In the genomic region with DNA sequence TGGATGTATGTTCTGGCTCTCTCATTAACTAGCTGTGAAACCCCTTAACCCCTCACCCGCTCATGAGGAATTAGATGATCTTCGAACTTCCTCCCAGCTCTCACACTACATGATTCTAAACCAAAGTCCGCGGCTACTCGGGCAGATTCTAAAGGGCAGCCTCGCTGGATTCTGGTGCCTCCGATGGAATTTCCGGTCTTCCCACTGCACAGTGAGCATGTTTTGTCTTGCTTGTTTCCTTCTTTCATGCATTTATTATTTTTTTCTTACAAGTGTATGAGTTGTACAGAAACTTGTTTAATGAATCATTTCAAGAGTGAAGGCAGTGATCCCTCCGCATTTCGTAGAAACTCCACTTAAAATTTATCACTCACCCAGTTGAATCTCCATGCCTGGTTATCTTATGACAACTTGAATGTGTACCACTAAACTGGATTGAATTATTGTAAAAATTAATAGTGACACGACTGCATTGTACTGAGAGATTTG, we compare ENCODE assay signal across 1 cellular context.
TF ChIP-seq lines count a peak whose summit lies in the region.

No MANE protein-coding gene starts in this region.

TF ChIP-seq in HepG2, 621 proteins besides CTCF, POLR2A, EP300 and RAD21 (continued from another document):
- TF ChIP-seq, protein P1, sequence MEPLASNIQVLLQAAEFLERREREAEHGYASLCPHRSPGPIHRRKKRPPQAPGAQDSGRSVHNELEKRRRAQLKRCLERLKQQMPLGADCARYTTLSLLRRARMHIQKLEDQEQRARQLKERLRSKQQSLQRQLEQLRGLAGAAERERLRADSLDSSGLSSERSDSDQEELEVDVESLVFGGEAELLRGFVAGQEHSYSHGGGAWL (CRISPR knock-in tag; IDR thresholded peaks at IDR 0.05), result no peak
- TF ChIP-seq EED (CRISPR knock-in tag; IDR thresholded peaks at IDR 0.05) (no peak), IRF2 (CRISPR knock-in tag; IDR thresholded peaks at IDR 0.05) (peak; percentile 55; the same call in 1 of the 2 replicates), GABPB1 (CRISPR knock-in tag; IDR thresholded peaks at IDR 0.05) (peak; percentile 58; the same call in 1 of the 2 replicates), FOXJ3 (CRISPR knock-in tag; IDR thresholded peaks at IDR 0.05; ENCODE audit: borderline replicate concordance) (0 out of 2 replicates have a peak, but pooled peaks have one; percentile 12), BHLHE40 (IDR thresholded peaks at IDR 0.05; ENCODE audit: low read length) (no peak), KDM3A (CRISPR knock-in tag; IDR thresholded peaks at IDR 0.05; ENCODE audit: low read depth) (no peak), HNF4G (IDR thresholded peaks at IDR 0.05; ENCODE audit: borderline replicate concordance, low read depth, low read length) (peak; percentile 95), HNF4G (CRISPR knock-in tag; IDR thresholded peaks at IDR 0.05; ENCODE audit: borderline replicate concordance, low read depth) (peak; percentile 88; the same call in 1 of the 2 replicates), MLX (CRISPR knock-in tag; IDR thresholded peaks at IDR 0.05) (peak; percentile 67), KMT2A (CRISPR knock-in tag; IDR thresholded peaks at IDR 0.05) (0 out of 2 replicates have a peak, but pooled peaks have one; percentile 40), ESRRA (CRISPR knock-in tag; IDR thresholded peaks at IDR 0.05; ENCODE audit: low read depth) (peak; percentile 66; the same call in 1 of the 2 replicates), ZFP37 (CRISPR knock-in tag; IDR thresholded peaks at IDR 0.05; ENCODE audit: borderline replicate concordance) (0 out of 2 replicates have a peak, but pooled peaks have one; percentile 47), ZNF205 (CRISPR knock-in tag; IDR thresholded peaks at IDR 0.05) (no peak), ZNF564 (CRISPR knock-in tag; IDR thresholded peaks at IDR 0.05) (no peak), FOXM1 (CRISPR knock-in tag; IDR thresholded peaks at IDR 0.05) (no peak), MED1 (CRISPR knock-in tag; IDR thresholded peaks at IDR 0.05) (peak; percentile 86), ZNF792 (CRISPR knock-in tag; IDR thresholded peaks at IDR 0.05) (0 out of 2 replicates have a peak, but pooled peaks have one; percentile 70), GFI1 (CRISPR knock-in tag; IDR thresholded peaks at IDR 0.05; ENCODE audit: borderline replicate concordance) (peak; percentile 46; the same call in 1 of the 2 replicates), THAP8 (CRISPR knock-in tag; IDR thresholded peaks at IDR 0.05; ENCODE audit: borderline replicate concordance) (no peak), CCAR2 (optimal IDR thresholded peaks at IDR 0.05; ENCODE audit: low read depth, low read length) (no peak), ZNF674 (CRISPR knock-in tag; IDR thresholded peaks at IDR 0.05; ENCODE audit: low read depth) (no peak), SOX6 (IDR thresholded peaks at IDR 0.05) (no peak), SOX6 (CRISPR knock-in tag; IDR thresholded peaks at IDR 0.05) (peak; percentile 37; the same call in 1 of the 2 replicates), PCBP1 (IDR thresholded peaks at IDR 0.05; ENCODE audit: borderline replicate concordance, low read depth, low read length) (no peak), GATAD2A (CRISPR knock-in tag; IDR thresholded peaks at IDR 0.05) (peak; percentile 77), NCOA2 (CRISPR knock-in tag; IDR thresholded peaks at IDR 0.05) (peak; percentile 72), ZNF124 (CRISPR knock-in tag; IDR thresholded peaks at IDR 0.05) (peak; percentile 55; the same call in 1 of the 2 replicates), MED8 (CRISPR knock-in tag; IDR thresholded peaks at IDR 0.05; ENCODE audit: insufficient replicate concordance) (no peak), CAMTA2 (CRISPR knock-in tag; IDR thresholded peaks at IDR 0.05; ENCODE audit: borderline replicate concordance) (no peak), SP2 (CRISPR knock-in tag; IDR thresholded peaks at IDR 0.05) (no peak), ZNF33B (CRISPR knock-in tag; IDR thresholded peaks at IDR 0.05) (no peak), SIN3B (IDR thresholded peaks at IDR 0.05; ENCODE audit: low read length) (no peak), NCOR1 (IDR thresholded peaks at IDR 0.05; ENCODE audit: borderline replicate concordance, low read length) (peak; percentile 77), ZNF331 (CRISPR knock-in tag; IDR thresholded peaks at IDR 0.05) (no peak; the same call in 1 of the 2 replicates), ZNF841 (CRISPR knock-in tag; IDR thresholded peaks at IDR 0.05; ENCODE audit: borderline replicate concordance) (no peak), SOX5 (CRISPR knock-in tag; IDR thresholded peaks at IDR 0.05; ENCODE audit: borderline replicate concordance) (peak; percentile 78; the same call in 1 of the 2 replicates), ZNF232 (CRISPR knock-in tag; IDR thresholded peaks at IDR 0.05; ENCODE audit: borderline replicate concordance) (0 out of 2 replicates have a peak, but pooled peaks have one; percentile 19), ZNF383 (CRISPR knock-in tag; IDR thresholded peaks at IDR 0.05; ENCODE audit: borderline replicate concordance) (no peak), ZNF296 (CRISPR knock-in tag; conservative IDR thresholded peaks at IDR 0.05) (no peak), RBAK (CRISPR knock-in tag; IDR thresholded peaks at IDR 0.05) (peak; percentile 25; the same call in 1 of the 2 replicates)
- TF ChIP-seq, protein P2, sequence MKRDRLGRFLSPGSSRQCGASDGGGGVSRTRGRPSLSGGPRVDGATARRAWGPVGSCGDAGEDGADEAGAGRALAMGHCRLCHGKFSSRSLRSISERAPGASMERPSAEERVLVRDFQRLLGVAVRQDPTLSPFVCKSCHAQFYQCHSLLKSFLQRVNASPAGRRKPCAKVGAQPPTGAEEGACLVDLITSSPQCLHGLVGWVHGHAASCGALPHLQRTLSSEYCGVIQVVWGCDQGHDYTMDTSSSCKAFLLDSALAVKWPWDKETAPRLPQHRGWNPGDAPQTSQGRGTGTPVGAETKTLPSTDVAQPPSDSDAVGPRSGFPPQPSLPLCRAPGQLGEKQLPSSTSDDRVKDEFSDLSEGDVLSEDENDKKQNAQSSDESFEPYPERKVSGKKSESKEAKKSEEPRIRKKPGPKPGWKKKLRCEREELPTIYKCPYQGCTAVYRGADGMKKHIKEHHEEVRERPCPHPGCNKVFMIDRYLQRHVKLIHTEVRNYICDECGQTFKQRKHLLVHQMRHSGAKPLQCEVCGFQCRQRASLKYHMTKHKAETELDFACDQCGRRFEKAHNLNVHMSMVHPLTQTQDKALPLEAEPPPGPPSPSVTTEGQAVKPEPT (CRISPR knock-in tag; IDR thresholded peaks at IDR 0.05; ENCODE audit: low read depth), result no peak
- TF ChIP-seq, protein P3, sequence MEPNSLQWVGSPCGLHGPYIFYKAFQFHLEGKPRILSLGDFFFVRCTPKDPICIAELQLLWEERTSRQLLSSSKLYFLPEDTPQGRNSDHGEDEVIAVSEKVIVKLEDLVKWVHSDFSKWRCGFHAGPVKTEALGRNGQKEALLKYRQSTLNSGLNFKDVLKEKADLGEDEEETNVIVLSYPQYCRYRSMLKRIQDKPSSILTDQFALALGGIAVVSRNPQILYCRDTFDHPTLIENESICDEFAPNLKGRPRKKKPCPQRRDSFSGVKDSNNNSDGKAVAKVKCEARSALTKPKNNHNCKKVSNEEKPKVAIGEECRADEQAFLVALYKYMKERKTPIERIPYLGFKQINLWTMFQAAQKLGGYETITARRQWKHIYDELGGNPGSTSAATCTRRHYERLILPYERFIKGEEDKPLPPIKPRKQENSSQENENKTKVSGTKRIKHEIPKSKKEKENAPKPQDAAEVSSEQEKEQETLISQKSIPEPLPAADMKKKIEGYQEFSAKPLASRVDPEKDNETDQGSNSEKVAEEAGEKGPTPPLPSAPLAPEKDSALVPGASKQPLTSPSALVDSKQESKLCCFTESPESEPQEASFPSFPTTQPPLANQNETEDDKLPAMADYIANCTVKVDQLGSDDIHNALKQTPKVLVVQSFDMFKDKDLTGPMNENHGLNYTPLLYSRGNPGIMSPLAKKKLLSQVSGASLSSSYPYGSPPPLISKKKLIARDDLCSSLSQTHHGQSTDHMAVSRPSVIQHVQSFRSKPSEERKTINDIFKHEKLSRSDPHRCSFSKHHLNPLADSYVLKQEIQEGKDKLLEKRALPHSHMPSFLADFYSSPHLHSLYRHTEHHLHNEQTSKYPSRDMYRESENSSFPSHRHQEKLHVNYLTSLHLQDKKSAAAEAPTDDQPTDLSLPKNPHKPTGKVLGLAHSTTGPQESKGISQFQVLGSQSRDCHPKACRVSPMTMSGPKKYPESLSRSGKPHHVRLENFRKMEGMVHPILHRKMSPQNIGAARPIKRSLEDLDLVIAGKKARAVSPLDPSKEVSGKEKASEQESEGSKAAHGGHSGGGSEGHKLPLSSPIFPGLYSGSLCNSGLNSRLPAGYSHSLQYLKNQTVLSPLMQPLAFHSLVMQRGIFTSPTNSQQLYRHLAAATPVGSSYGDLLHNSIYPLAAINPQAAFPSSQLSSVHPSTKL (CRISPR knock-in tag; IDR thresholded peaks at IDR 0.05), result peak; percentile 83
- TF ChIP-seq, protein P4, sequence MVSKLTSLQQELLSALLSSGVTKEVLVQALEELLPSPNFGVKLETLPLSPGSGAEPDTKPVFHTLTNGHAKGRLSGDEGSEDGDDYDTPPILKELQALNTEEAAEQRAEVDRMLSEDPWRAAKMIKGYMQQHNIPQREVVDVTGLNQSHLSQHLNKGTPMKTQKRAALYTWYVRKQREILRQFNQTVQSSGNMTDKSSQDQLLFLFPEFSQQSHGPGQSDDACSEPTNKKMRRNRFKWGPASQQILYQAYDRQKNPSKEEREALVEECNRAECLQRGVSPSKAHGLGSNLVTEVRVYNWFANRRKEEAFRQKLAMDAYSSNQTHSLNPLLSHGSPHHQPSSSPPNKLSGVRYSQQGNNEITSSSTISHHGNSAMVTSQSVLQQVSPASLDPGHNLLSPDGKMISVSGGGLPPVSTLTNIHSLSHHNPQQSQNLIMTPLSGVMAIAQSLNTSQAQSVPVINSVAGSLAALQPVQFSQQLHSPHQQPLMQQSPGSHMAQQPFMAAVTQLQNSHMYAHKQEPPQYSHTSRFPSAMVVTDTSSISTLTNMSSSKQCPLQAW (CRISPR knock-in tag; IDR thresholded peaks at IDR 0.05), result peak; percentile 52; the same call in 1 of the 2 replicates
- TF ChIP-seq, protein P5, sequence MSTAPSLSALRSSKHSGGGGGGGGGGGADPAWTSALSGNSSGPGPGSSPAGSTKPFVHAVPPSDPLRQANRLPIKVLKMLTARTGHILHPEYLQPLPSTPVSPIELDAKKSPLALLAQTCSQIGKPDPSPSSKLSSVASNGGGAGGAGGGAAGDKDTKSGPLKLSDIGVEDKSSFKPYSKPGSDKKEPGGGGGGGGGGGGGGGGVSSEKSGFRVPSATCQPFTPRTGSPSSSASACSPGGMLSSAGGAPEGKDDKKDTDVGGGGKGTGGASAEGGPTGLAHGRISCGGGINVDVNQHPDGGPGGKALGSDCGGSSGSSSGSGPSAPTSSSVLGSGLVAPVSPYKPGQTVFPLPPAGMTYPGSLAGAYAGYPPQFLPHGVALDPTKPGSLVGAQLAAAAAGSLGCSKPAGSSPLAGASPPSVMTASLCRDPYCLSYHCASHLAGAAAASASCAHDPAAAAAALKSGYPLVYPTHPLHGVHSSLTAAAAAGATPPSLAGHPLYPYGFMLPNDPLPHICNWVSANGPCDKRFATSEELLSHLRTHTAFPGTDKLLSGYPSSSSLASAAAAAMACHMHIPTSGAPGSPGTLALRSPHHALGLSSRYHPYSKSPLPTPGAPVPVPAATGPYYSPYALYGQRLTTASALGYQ (CRISPR knock-in tag; IDR thresholded peaks at IDR 0.05), result no peak; the same call in 1 of the 2 replicates
- TF ChIP-seq, protein P6, sequence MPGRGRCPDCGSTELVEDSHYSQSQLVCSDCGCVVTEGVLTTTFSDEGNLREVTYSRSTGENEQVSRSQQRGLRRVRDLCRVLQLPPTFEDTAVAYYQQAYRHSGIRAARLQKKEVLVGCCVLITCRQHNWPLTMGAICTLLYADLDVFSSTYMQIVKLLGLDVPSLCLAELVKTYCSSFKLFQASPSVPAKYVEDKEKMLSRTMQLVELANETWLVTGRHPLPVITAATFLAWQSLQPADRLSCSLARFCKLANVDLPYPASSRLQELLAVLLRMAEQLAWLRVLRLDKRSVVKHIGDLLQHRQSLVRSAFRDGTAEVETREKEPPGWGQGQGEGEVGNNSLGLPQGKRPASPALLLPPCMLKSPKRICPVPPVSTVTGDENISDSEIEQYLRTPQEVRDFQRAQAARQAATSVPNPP (CRISPR knock-in tag; IDR thresholded peaks at IDR 0.05), result no peak
- TF ChIP-seq, protein P7, sequence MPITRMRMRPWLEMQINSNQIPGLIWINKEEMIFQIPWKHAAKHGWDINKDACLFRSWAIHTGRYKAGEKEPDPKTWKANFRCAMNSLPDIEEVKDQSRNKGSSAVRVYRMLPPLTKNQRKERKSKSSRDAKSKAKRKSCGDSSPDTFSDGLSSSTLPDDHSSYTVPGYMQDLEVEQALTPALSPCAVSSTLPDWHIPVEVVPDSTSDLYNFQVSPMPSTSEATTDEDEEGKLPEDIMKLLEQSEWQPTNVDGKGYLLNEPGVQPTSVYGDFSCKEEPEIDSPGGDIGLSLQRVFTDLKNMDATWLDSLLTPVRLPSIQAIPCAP (CRISPR knock-in tag; IDR thresholded peaks at IDR 0.05; ENCODE audit: low read depth), result no peak
